ENCODE assay signal across 7 cellular contexts in the genomic region with DNA sequence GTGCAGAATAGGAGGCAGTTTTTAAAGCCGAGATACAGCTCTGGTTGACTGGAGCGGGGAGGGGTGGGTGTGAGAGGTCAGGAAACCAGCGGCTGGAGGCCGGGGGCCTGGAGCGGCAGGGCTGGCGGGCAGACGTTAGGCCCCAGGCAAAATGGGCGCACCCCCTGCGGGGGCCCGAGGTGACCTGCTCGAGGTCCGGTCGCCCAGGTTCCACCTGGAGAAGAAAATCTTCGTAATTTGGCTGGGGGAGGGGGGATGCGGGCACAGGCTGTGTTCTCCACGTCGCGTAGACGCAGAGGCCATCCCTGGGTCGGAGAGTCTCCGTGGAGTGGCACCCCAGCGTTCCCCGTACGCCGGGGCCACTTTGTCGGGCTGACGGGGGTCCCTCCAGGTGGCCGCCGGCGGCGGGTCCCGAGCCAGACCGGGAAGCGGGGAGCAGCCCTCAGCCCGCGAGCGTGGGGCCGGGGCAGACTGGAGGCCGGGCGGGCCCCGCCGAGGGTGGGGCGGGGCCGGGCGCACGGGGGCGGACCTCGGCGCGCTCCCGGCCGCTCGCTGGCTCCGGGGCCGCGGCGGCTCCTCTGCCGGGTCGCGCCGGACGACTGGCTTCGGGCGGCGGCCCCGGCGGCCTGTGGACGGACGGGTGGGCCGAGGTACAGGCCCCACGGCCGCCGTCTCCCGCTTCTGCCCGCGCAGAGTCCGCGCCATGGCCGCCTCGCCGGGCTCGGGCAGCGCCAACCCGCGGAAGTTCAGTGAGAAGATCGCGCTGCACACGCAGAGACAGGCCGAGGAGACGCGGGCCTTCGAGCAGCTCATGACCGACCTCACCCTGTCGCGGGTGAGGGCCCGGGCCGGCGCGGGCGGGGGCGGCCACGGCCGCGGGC. TPM values are rescaled to one million over a fixed set of nuclear protein-coding genes. Genes with fewer than 3 reads are reported as not detected.
DNase-seq lines count a peak whose midpoint lies in the region; ATAC-seq and TF ChIP-seq lines count a peak whose summit lies in the region.

A gene with protein sequence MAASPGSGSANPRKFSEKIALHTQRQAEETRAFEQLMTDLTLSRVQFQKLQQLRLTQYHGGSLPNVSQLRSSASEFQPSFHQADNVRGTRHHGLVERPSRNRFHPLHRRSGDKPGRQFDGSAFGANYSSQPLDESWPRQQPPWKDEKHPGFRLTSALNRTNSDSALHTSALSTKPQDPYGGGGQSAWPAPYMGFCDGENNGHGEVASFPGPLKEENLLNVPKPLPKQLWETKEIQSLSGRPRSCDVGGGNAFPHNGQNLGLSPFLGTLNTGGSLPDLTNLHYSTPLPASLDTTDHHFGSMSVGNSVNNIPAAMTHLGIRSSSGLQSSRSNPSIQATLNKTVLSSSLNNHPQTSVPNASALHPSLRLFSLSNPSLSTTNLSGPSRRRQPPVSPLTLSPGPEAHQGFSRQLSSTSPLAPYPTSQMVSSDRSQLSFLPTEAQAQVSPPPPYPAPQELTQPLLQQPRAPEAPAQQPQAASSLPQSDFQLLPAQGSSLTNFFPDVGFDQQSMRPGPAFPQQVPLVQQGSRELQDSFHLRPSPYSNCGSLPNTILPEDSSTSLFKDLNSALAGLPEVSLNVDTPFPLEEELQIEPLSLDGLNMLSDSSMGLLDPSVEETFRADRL (plus strand): TSS at position 555 of the 881 bp plus-strand sequence. CDS start 149 bp downstream, at position 704.

- TF ChIP-seq POLR2A in HCT116 (IDR thresholded peaks at IDR 0.05; ENCODE audit: borderline replicate concordance, extremely low read depth, insufficient read depth, insufficient read length): no peak

- H3K9ac ChIP-seq in HCT116 (ENCODE audit: low read length) (peak within 1 kb of the TSS; percentile 65), MM.1S (ENCODE audit: low read length) (peak within 1 kb of the TSS; percentile 63)

- in situ Hi-C loops in GM13977 (cut with MboI; ENCODE audit: low pct_unique_long_range_greater_than_20kb, low sequenced_read_pairs, unreplicated experiment): no loop called here

- peak; percentile 92 for DNase-seq in GM13977 (ENCODE audit: low spot score)
- DNase-seq in HCT116 (ENCODE audit: low read depth, low spot score): no peak
- peak; percentile 59 for DNase-seq in MM.1S
- peak; percentile 71 for DNase-seq in activated CD4-positive, CD25-positive, alpha-beta regulatory T cell treated with anti-CD3 and anti-CD28 coated beads, Interleukin-2, amount 50 U/mL, for 72 hours
- no peak for DNase-seq in chondrocyte (ENCODE audit: low spot score)
- DNase-seq in stimulated activated CD4-positive, alpha-beta T cell treated with anti-CD3 and anti-CD28 coated beads, Interleukin-2, amount 100 ng/mL, for 24 hours: peak; percentile 63

- H4K20me1 ChIP-seq in HCT116 (ENCODE audit: insufficient read depth) (peaks cover 6% of the 10 kb centered on the region; the same call in 1 of the 2 replicates), MM.1S (ENCODE audit: insufficient read depth, low read length) (no peaks in the 10 kb centered on the region)

- no peak for TF ChIP-seq RAD21 in HCT116 (IDR thresholded peaks at IDR 0.05; ENCODE audit: low read depth)

- H3K9me3 Mint-ChIP-seq in chondrocyte (ENCODE audit: low read depth): no peaks in the 10 kb centered on the region

- no peaks in the 10 kb centered on the region; a peak in 1 of 4 replicates for H3K36me3 ChIP-seq in HCT116 (ENCODE audit: control insufficient read depth in 1 of 2, insufficient read depth in 2 of 2, low read length in 2 of 2)
- no peaks in the 10 kb centered on the region for H3K36me3 ChIP-seq in MM.1S (replicated peaks; ENCODE audit: insufficient read depth, low read length)

- H3K27ac ChIP-seq in HCT116 (ENCODE audit: low read depth, low read length) (peak within 1 kb of the TSS; percentile 86), MM.1S (ENCODE audit: low read length) (no peak within 1 kb of the TSS), layer of hippocampus (ENCODE audit: low read depth, low read length) (peak within 1 kb of the TSS; percentile 89)

- H3K27me3 ChIP-seq in HCT116 (ENCODE audit: insufficient read depth, low read length) (no peaks in the 10 kb centered on the region), MM.1S (replicated peaks; ENCODE audit: insufficient read depth, low read length) (no peaks in the 10 kb centered on the region), layer of hippocampus (ENCODE audit: control insufficient read depth, insufficient read depth, low read length) (no peaks in the 10 kb centered on the region)

- H3K4me3 Mint-ChIP-seq in chondrocyte (ENCODE audit: unreplicated experiment): peak within 1 kb of the TSS; percentile 87

- no TSS peak for BruUV-seq in HCT116 (replicated peaks; lab: Mats Ljungman, UMichigan)

- peaks cover 3% of the 10 kb centered on the region for H3F3A ChIP-seq in MM.1S (ENCODE audit: insufficient read depth, low read length)

- H2AFZ ChIP-seq in HCT116 (ENCODE audit: low read depth, low read length, poor library complexity, severe bottlenecking) (peak within 1 kb of the TSS; percentile 45), MM.1S (ENCODE audit: low read length) (peak within 1 kb of the TSS; percentile 95)

- TF ChIP-seq CTCF in GM13977 (IDR thresholded peaks at IDR 0.05; ENCODE audit: extremely low read depth, insufficient read depth, missing control alignments) (peak; percentile 31), HCT116 (IDR thresholded peaks at IDR 0.05 in 2 of 3, conservative IDR thresholded peaks at IDR 0.05 in 1 of 3; ENCODE audit: borderline replicate concordance in 1 of 3, insufficient read depth in 1 of 3, low read depth in 2 of 3, low read length in 2 of 3) (no peak), MM.1S (IDR thresholded peaks at IDR 0.05; ENCODE audit: low read length) (no peak), chondrocyte (IDR thresholded peaks at IDR 0.05) (peak; percentile 38)

- H3K9me3 ChIP-seq in HCT116 (ENCODE audit: control insufficient read depth in 1 of 2, insufficient read depth in 1 of 2, low read depth in 1 of 2, low read length in 2 of 2): no peaks in the 10 kb centered on the region
- H3K9me3 ChIP-seq in MM.1S (replicated peaks; ENCODE audit: insufficient read depth, low read length): no peaks in the 10 kb centered on the region

- intact Hi-C loops in HCT116 (cut with micrococcal nuclease): no loop called here

- RAD21 ChIA-PET in HCT116 (lab: Charles Lee; ENCODE audit: low non-redundant PET in 1 of 2, low total read pairs in 2 of 2, uncharacterized antibody in 2 of 2, unreplicated experiment in 2 of 2): no interaction called here

- H3K4me2 ChIP-seq in HCT116 (ENCODE audit: low read length) (peak within 1 kb of the TSS; percentile 79), MM.1S (ENCODE audit: low read depth, low read length) (peak within 1 kb of the TSS; percentile 92)

- peak within 1 kb of the TSS; percentile 65 to 74 for H3K4me3 ChIP-seq in HCT116 (replicated peaks in 1 of 2; ENCODE audit: low read depth in 1 of 2, low read length in 2 of 2)
- H3K4me3 ChIP-seq in MM.1S (ENCODE audit: low read length): peak within 1 kb of the TSS; percentile 70

- no peaks in the 10 kb centered on the region for H3K9me2 ChIP-seq in HCT116 (ENCODE audit: insufficient read depth)
- H3K9me2 ChIP-seq in MM.1S (replicated peaks; ENCODE audit: insufficient read depth, low read length): no peaks in the 10 kb centered on the region

- H3K36me3 Mint-ChIP-seq in chondrocyte (ENCODE audit: low read depth): no peaks in the 10 kb centered on the region

- H3K4me1 ChIP-seq in HCT116 (ENCODE audit: control insufficient read depth in 1 of 2, insufficient read depth in 2 of 2, low read length in 2 of 2): peaks cover 8 to 10% of the 10 kb centered on the region in 2 experiments
- H3K4me1 ChIP-seq in MM.1S (ENCODE audit: low read length): peaks cover 12% of the 10 kb centered on the region

- H3K4me1 Mint-ChIP-seq in chondrocyte (ENCODE audit: low read depth): peaks cover 37% of the 10 kb centered on the region

- H3K79me2 ChIP-seq in HCT116 (ENCODE audit: insufficient read depth, low read length) (peaks cover 36% of the 10 kb centered on the region), MM.1S (ENCODE audit: low read length) (peaks cover 33% of the 10 kb centered on the region)

- POLR2A ChIA-PET in HCT116 (lab: Charles Lee): interaction anchor here (1.0 to 1.7 kb wide), 2 partner anchors 11 to 16 kb away, joined by 3 read pairs; no protein-coding TSS in a partner anchor

- no peaks in the 10 kb centered on the region for H3K27me3 Mint-ChIP-seq in chondrocyte (ENCODE audit: low read depth)

- H3K27ac Mint-ChIP-seq in chondrocyte (ENCODE audit: unreplicated experiment): peak within 1 kb of the TSS; percentile 84

- ATAC-seq in HCT116: peak; percentile 89

- CTCF ChIA-PET in HCT116 (lab: Charles Lee): interaction anchor here (1.7 kb wide), 1 partner anchor 357 kb away, joined by 3 read pairs; no protein-coding TSS in a partner anchor

TF ChIP-seq in HCT116, 20 proteins besides CTCF, POLR2A, EP300 and RAD21 (continues in another document):
- TF ChIP-seq, protein P1, sequence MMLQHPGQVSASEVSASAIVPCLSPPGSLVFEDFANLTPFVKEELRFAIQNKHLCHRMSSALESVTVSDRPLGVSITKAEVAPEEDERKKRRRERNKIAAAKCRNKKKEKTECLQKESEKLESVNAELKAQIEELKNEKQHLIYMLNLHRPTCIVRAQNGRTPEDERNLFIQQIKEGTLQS (IDR thresholded peaks at IDR 0.05): no peak
- no peak for TF ChIP-seq SRF (IDR thresholded peaks at IDR 0.05; ENCODE audit: low read depth)
- TF ChIP-seq, protein P2, sequence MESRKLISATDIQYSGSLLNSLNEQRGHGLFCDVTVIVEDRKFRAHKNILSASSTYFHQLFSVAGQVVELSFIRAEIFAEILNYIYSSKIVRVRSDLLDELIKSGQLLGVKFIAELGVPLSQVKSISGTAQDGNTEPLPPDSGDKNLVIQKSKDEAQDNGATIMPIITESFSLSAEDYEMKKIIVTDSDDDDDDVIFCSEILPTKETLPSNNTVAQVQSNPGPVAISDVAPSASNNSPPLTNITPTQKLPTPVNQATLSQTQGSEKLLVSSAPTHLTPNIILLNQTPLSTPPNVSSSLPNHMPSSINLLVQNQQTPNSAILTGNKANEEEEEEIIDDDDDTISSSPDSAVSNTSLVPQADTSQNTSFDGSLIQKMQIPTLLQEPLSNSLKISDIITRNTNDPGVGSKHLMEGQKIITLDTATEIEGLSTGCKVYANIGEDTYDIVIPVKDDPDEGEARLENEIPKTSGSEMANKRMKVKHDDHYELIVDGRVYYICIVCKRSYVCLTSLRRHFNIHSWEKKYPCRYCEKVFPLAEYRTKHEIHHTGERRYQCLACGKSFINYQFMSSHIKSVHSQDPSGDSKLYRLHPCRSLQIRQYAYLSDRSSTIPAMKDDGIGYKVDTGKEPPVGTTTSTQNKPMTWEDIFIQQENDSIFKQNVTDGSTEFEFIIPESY (IDR thresholded peaks at IDR 0.05; ENCODE audit: extremely low read depth, insufficient replicate concordance, low read length): no peak
- TF ChIP-seq ZFX (IDR thresholded peaks at IDR 0.05): peak; percentile 97
- TF ChIP-seq CBX3 (IDR thresholded peaks at IDR 0.05; ENCODE audit: low read depth): 0 out of 2 replicates have a peak, but pooled peaks have one; percentile 15
- TF ChIP-seq FOSL1 (IDR thresholded peaks at IDR 0.05; ENCODE audit: low read depth): no peak
- TF ChIP-seq EGR1 (IDR thresholded peaks at IDR 0.05; ENCODE audit: low read depth): no peak
- TF ChIP-seq SIN3A (IDR thresholded peaks at IDR 0.05; ENCODE audit: low read depth): no peak

RNA-seq across cellular contexts. Expression of the gene that starts here (rescaled TPM):
- total RNA-seq in HCT116 (2021; ENCODE audit: unreplicated experiment): 20.7 TPM
- 13.8 and 15.2 TPM in 2 replicates for polyA plus RNA-seq in HCT116 (2012)
- 33.8 to 39.7 TPM (median 37.7 TPM) in 3 replicates for total RNA-seq in chondrocyte

Comparison
In these comparisons a context has a peak if more than half of its experiments do, and no peak if none do; other contexts are left out.
1. DNase-seq: peak in GM13977 (single experiment), MM.1S (single experiment), activated CD4-positive, CD25-positive, alpha-beta regulatory T cell treated with anti-CD3 and anti-CD28 coated beads, Interleukin-2, amount 50 U/mL, for 72 hours (single experiment) and stimulated activated CD4-positive, alpha-beta T cell treated with anti-CD3 and anti-CD28 coated beads, Interleukin-2, amount 100 ng/mL, for 24 hours (2 of 2); none in HCT116 (single experiment) and chondrocyte (single experiment).
2. CTCF ChIP-seq: peak in GM13977 (single experiment) and chondrocyte (single experiment); none in HCT116 (0 of 3) and MM.1S (single experiment).